10 cellular contexts compared by ENCODE assay signal in the genomic region with DNA sequence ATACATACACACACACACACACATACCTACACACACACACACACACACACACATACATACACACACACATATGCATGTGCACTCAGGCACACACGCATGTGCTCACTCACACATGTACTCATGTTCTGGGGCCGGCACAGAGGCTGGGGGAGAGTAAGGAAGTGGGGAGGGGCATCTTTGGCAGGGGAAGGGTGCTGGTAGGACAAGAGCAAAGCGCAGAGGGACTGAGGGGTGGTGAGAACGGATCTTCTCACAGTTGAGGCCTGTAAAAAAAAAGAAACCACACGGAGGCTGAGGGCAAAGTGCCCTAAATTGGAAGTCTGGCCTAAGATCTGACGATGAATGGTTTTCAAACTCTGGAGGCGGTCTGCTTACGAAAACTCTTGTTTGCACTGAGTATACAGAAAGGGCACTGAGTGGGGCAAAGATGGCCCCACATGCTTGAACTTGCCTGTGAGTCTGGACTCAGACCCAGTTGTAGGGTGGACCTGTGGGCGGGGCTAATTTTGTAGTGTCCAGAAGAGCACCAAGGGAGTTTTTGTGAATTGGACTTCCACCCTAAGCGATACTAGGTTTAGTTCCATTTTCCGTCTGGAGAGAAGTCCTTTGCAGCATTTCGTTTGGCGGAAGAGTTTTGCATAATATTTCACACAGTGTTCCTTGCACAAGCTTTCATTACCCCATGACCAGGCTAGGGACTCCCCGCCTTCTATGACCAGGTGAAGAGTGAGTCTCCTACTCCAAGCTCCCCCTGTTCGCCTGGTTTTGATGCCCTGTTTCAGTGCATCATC.
DNase-seq lines count a peak whose midpoint lies in the region; ATAC-seq, FAIRE-seq and TF ChIP-seq lines count a peak whose summit lies in the region.
"Had no signal": no experiment of that assay in that cellular context is flagged by ENCODE, and none has a peak within 500 bp of the region (broad histone marks: within the 10 kb centered on the region; RNA-seq: fewer than 3 reads in every experiment).

No MANE protein-coding gene starts in this region.

- H3K4me1 ChIP-seq in upper lobe of left lung = peaks cover 5 to 16% (median 10%) of the 10 kb centered on the region in 4 donors

- TF ChIP-seq EP300 in upper lobe of left lung (IDR thresholded peaks at IDR 0.05) = no peak

- no peak overlapping the region for H3K4me3 Mint-ChIP-seq in activated CD8-positive, alpha-beta T cell treated with anti-CD3 and anti-CD28 coated beads for 36 hours
- no peak overlapping the region for H3K4me3 Mint-ChIP-seq in activated CD8-positive, alpha-beta T cell treated with anti-CD3 and anti-CD28 coated beads, Interleukin-2, amount 10 ng/mL, durations not matched to agents 7 days and 5 days

- intact Hi-C loops in activated CD8-positive, alpha-beta T cell treated with anti-CD3 and anti-CD28 coated beads for 36 hours (cut with micrococcal nuclease) = no loop called here

- H3K9me3 Mint-ChIP-seq in activated CD8-positive, alpha-beta T cell treated with anti-CD3 and anti-CD28 coated beads for 36 hours = no peaks in the 10 kb centered on the region
- no peaks in the 10 kb centered on the region for H3K9me3 Mint-ChIP-seq in activated CD8-positive, alpha-beta T cell treated with anti-CD3 and anti-CD28 coated beads, Interleukin-2, amount 10 ng/mL, durations not matched to agents 7 days and 5 days (ENCODE audit: insufficient read depth)
- H3K9me3 Mint-ChIP-seq in activated naive CD4-positive, alpha-beta T cell treated with anti-CD3 and anti-CD28 coated beads, Interleukin-2, amount 50 U/mL, for 72 hours = peaks cover 0 to 3% of the 10 kb centered on the region in 2 donors

- peak; percentile 45 for ATAC-seq in activated CD8-positive, alpha-beta T cell treated with anti-CD3 and anti-CD28 coated beads for 36 hours
- ATAC-seq in activated CD8-positive, alpha-beta T cell treated with anti-CD3 and anti-CD28 coated beads, Interleukin-2, amount 10 ng/mL, durations not matched to agents 7 days and 5 days = no peak
- ATAC-seq in HG03159 (IDR thresholded peaks at IDR 0.05; ENCODE audit: unreplicated experiment) = peak; percentile 70
- ATAC-seq in upper lobe of left lung (ENCODE audit: low FRiP score in 2 of 2) = peak; percentile 54 to 70
- ATAC-seq in activated naive CD4-positive, alpha-beta T cell treated with anti-CD3 and anti-CD28 coated beads, Interleukin-2, amount 50 U/mL, for 72 hours = no peak

- CTCF ChIA-PET in activated CD8-positive, alpha-beta T cell treated with anti-CD3 and anti-CD28 coated beads for 36 hours (lab: Charles Lee) = interaction anchor here (0.8 to 1.2 kb wide), 4 partner anchors 12 to 162 kb away, joined by 3 to 5 read pairs (median 3); no protein-coding TSS in a partner anchor
- CTCF ChIA-PET in activated CD8-positive, alpha-beta T cell treated with anti-CD3 and anti-CD28 coated beads, Interleukin-2, amount 10 ng/mL, durations not matched to agents 7 days and 5 days (lab: Charles Lee) = interaction anchor here (0.8 to 2.2 kb wide), 12 partner anchors 11 to 161 kb away, joined by 3 to 16 read pairs (median 4); a partner anchor contains a TSS

- no peak for TF ChIP-seq CTCF in activated CD8-positive, alpha-beta T cell treated with anti-CD3 and anti-CD28 coated beads for 36 hours (IDR thresholded peaks at IDR 0.05)
- TF ChIP-seq CTCF in bronchial epithelial cell (IDR thresholded peaks at IDR 0.05; ENCODE audit: insufficient read depth, low read length, severe bottlenecking) (no peak), upper lobe of left lung (IDR thresholded peaks at IDR 0.05) (no peak)

- H3K9me3 ChIP-seq in upper lobe of left lung = no peaks in the 10 kb centered on the region

- POLR2A ChIA-PET in activated CD8-positive, alpha-beta T cell treated with anti-CD3 and anti-CD28 coated beads for 36 hours (lab: Charles Lee) = no interaction called here
- POLR2A ChIA-PET in activated CD8-positive, alpha-beta T cell treated with anti-CD3 and anti-CD28 coated beads, Interleukin-2, amount 10 ng/mL, durations not matched to agents 7 days and 5 days (lab: Charles Lee) = interaction anchor here (1.0 kb wide), 1 partner anchor 79 kb away, joined by 3 read pairs; no protein-coding TSS in a partner anchor

- peak overlapping the region; percentile 55 to 75 (median 70) for H3K27ac ChIP-seq in upper lobe of left lung

- H3K4me3 ChIP-seq in bronchial epithelial cell (ENCODE audit: low read depth, low read length) = no peak overlapping the region
- no peak overlapping the region for H3K4me3 ChIP-seq in upper lobe of left lung

- H3K36me3 ChIP-seq in bronchial epithelial cell (ENCODE audit: control insufficient read depth, insufficient read depth, low read length) (no peaks in the 10 kb centered on the region), upper lobe of left lung (no peaks in the 10 kb centered on the region)

- no peak for DNase-seq in activated CD8-positive, alpha-beta T cell treated with anti-CD3 and anti-CD28 coated beads for 36 hours
- no peak for DNase-seq in activated CD8-positive, alpha-beta T cell treated with anti-CD3 and anti-CD28 coated beads, Interleukin-2, amount 10 ng/mL, durations not matched to agents 7 days and 5 days
- DNase-seq in bronchial epithelial cell (ENCODE audit: low read depth) = peak; percentile 44
- DNase-seq in upper lobe of left lung = peak in 1 of 2 donors; percentile 74
- DNase-seq in NAMALWA (ENCODE audit: low spot score) = no peak
- no peak for DNase-seq in activated naive CD4-positive, alpha-beta T cell treated with anti-CD3 and anti-CD28 coated beads, Interleukin-2, amount 50 U/mL, for 72 hours (ENCODE audit: low spot score in 2 of 2)
- DNase-seq in NCI-H774 (lab: John Stamatoyannopoulos, UW) = no peak
- DNase-seq: 8988T, NCI-H1105 treated with DMSO at 0.1 percent for 48 hours had no signal

- FAIRE-seq in bronchial epithelial cell (lab: Jason Lieb, UNC) = no peak

- peaks cover 16% of the 10 kb centered on the region for H3K4me1 Mint-ChIP-seq in activated CD8-positive, alpha-beta T cell treated with anti-CD3 and anti-CD28 coated beads for 36 hours (ENCODE audit: low read depth)
- peaks cover 13% of the 10 kb centered on the region for H3K4me1 Mint-ChIP-seq in activated CD8-positive, alpha-beta T cell treated with anti-CD3 and anti-CD28 coated beads, Interleukin-2, amount 10 ng/mL, durations not matched to agents 7 days and 5 days (ENCODE audit: low read depth)

- TF ChIP-seq POLR2A in upper lobe of left lung (IDR thresholded peaks at IDR 0.05) = no peak

- H3K27me3 ChIP-seq in bronchial epithelial cell (ENCODE audit: control insufficient read depth, insufficient read depth, low read length) (no peaks in the 10 kb centered on the region), upper lobe of left lung (no peaks in the 10 kb centered on the region)

- no peaks in the 10 kb centered on the region for H3K36me3 Mint-ChIP-seq in activated CD8-positive, alpha-beta T cell treated with anti-CD3 and anti-CD28 coated beads for 36 hours (ENCODE audit: low read depth)
- H3K36me3 Mint-ChIP-seq in activated CD8-positive, alpha-beta T cell treated with anti-CD3 and anti-CD28 coated beads, Interleukin-2, amount 10 ng/mL, durations not matched to agents 7 days and 5 days (ENCODE audit: low read depth) = no peaks in the 10 kb centered on the region
- no peaks in the 10 kb centered on the region for H3K36me3 Mint-ChIP-seq in activated naive CD4-positive, alpha-beta T cell treated with anti-CD3 and anti-CD28 coated beads, Interleukin-2, amount 50 U/mL, for 72 hours

- no peaks in the 10 kb centered on the region for H3K27me3 Mint-ChIP-seq in activated CD8-positive, alpha-beta T cell treated with anti-CD3 and anti-CD28 coated beads for 36 hours
- H3K27me3 Mint-ChIP-seq in activated CD8-positive, alpha-beta T cell treated with anti-CD3 and anti-CD28 coated beads, Interleukin-2, amount 10 ng/mL, durations not matched to agents 7 days and 5 days (ENCODE audit: low read depth) = no peaks in the 10 kb centered on the region

- 68 to 82% methylated on average over 15 of the region's 15 CpGs for WGBS in upper lobe of left lung, 2 donors

- peak overlapping the region; percentile 5 for H3K27ac Mint-ChIP-seq in activated CD8-positive, alpha-beta T cell treated with anti-CD3 and anti-CD28 coated beads for 36 hours
- H3K27ac Mint-ChIP-seq in activated CD8-positive, alpha-beta T cell treated with anti-CD3 and anti-CD28 coated beads, Interleukin-2, amount 10 ng/mL, durations not matched to agents 7 days and 5 days = no peak overlapping the region
- H3K27ac Mint-ChIP-seq in activated naive CD4-positive, alpha-beta T cell treated with anti-CD3 and anti-CD28 coated beads, Interleukin-2, amount 50 U/mL, for 72 hours = peak overlapping the region in 1 of 2 donors; percentile 11

Comparison
In these comparisons a context has a peak if more than half of its experiments do, and no peak if none do; other contexts are left out.
1. ATAC-seq: peak in activated CD8-positive, alpha-beta T cell treated with anti-CD3 and anti-CD28 coated beads for 36 hours (single experiment), HG03159 (single experiment) and upper lobe of left lung (2 of 2); none in activated CD8-positive, alpha-beta T cell treated with anti-CD3 and anti-CD28 coated beads, Interleukin-2, amount 10 ng/mL, durations not matched to agents 7 days and 5 days (single experiment) and activated naive CD4-positive, alpha-beta T cell treated with anti-CD3 and anti-CD28 coated beads, Interleukin-2, amount 50 U/mL, for 72 hours (0 of 2).